In the genomic region with DNA sequence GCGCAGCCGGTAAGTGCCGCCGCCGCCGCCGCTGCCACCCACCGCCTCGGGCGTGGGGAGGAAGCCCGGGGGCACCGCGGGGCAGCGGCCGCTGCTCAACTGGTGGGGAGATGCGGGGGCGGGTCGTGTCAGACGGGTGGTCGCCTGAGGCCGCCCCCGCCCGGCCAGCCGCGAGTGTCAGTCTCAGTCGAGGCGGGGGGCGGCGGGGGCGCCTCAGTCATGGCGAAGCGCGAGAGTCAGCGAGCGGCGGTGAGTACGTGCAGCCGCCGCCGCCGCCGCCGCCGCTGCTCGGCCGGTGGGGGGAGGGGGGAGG, we compare ENCODE assay signal across 8 cellular contexts.
DNase-seq lines count a peak whose midpoint lies in the region; ATAC-seq and TF ChIP-seq lines count a peak whose summit lies in the region.

No MANE protein-coding gene starts in this region.

- H3K4me1 ChIP-seq in NT2/D1 (ENCODE audit: insufficient read depth, insufficient read length), result no peaks in the 10 kb centered on the region

- peak; percentile 0 to 1 for ATAC-seq in stimulated activated naive B cell treated with anti-CD40 and anti-IgM and Interleukin-4, amounts not matched to agents 10 μg/mL and 1 μg/mL and 100 μg/mL, for 72 hours (replicated peaks)

- H3K4me3 ChIP-seq in NT2/D1 (ENCODE audit: insufficient read length, low read depth), result peak overlapping the region; percentile 29
- H3K4me3 ChIP-seq in foreskin fibroblast (ENCODE audit: low read depth in 1 of 2, low read length in 2 of 2), result peak overlapping the region; percentile 44 to 50

- peak overlapping the region; percentile 94 for H3K27ac Mint-ChIP-seq in stimulated activated naive B cell treated with anti-CD40 and anti-IgM and Interleukin-4, amounts not matched to agents 10 μg/mL and 1 μg/mL and 100 μg/mL, for 72 hours

- no peaks in the 10 kb centered on the region for H3K9me3 ChIP-seq in NT2/D1 (ENCODE audit: insufficient read depth, low read length)

- H3K4me1 Mint-ChIP-seq in stimulated activated naive B cell treated with anti-CD40 and anti-IgM and Interleukin-4, amounts not matched to agents 10 μg/mL and 1 μg/mL and 100 μg/mL, for 72 hours, result peaks cover 23 to 59% of the 10 kb centered on the region in 2 donors

- no peaks in the 10 kb centered on the region for H3K36me3 ChIP-seq in NT2/D1 (ENCODE audit: insufficient read depth, insufficient read length, low read length)

- DNase-seq in stimulated activated CD8-positive, alpha-beta memory T cell treated with anti-CD3 and anti-CD28 coated beads, Interleukin-15, amount 100 ng/mL, for 24 hours (ENCODE audit: low read depth), result peak; percentile 2
- DNase-seq in stimulated activated CD8-positive, alpha-beta memory T cell treated with anti-CD3 and anti-CD28 coated beads, Interleukin-4, amount 100 ng/mL, for 48 hours, result no peak
- DNase-seq in NT2/D1 (ENCODE audit: low read depth, low spot score) (no peak), foreskin fibroblast (no peak), AG20443 (ENCODE audit: low spot score) (no peak), NCI-H510A (lab: John Stamatoyannopoulos, UW) (no peak)
- DNase-seq in stimulated activated naive B cell treated with anti-CD40 and anti-IgM and Interleukin-4, amounts not matched to agents 10 μg/mL and 1 μg/mL and 100 μg/mL, for 72 hours, result no peak
- DNase-seq in stimulated activated CD4-positive, alpha-beta T cell treated with anti-CD3 and anti-CD28 coated beads, Interleukin-4, amount 100 ng/mL, for 4 hours, result no peak

- peak overlapping the region; percentile 83 to 84 for H3K4me3 Mint-ChIP-seq in stimulated activated naive B cell treated with anti-CD40 and anti-IgM and Interleukin-4, amounts not matched to agents 10 μg/mL and 1 μg/mL and 100 μg/mL, for 72 hours

- H3K9me3 Mint-ChIP-seq in stimulated activated naive B cell treated with anti-CD40 and anti-IgM and Interleukin-4, amounts not matched to agents 10 μg/mL and 1 μg/mL and 100 μg/mL, for 72 hours, result no peaks in the 10 kb centered on the region

- no peak for TF ChIP-seq CTCF in foreskin fibroblast (IDR thresholded peaks at IDR 0.05; ENCODE audit: low read depth, low read length)

- peaks cover 3% of the 10 kb centered on the region in 2 donors for H3K36me3 Mint-ChIP-seq in stimulated activated naive B cell treated with anti-CD40 and anti-IgM and Interleukin-4, amounts not matched to agents 10 μg/mL and 1 μg/mL and 100 μg/mL, for 72 hours

- no peaks in the 10 kb centered on the region for H3K27me3 ChIP-seq in NT2/D1 (ENCODE audit: insufficient read depth, insufficient read length)

- H3K9ac ChIP-seq in NT2/D1 (ENCODE audit: insufficient read length, low read depth), result no peak overlapping the region

- no peaks in the 10 kb centered on the region for H3K27me3 Mint-ChIP-seq in stimulated activated naive B cell treated with anti-CD40 and anti-IgM and Interleukin-4, amounts not matched to agents 10 μg/mL and 1 μg/mL and 100 μg/mL, for 72 hours
